In genomic region chr14:49858383-49858782, GRCh38 we compare ENCODE assay signal across 18 cellular contexts. TPM values are rescaled to one million over a fixed set of nuclear protein-coding genes. Genes with fewer than 3 reads are reported as not detected.
DNase-seq lines count a peak whose midpoint lies in the region; ATAC-seq and TF ChIP-seq lines count a peak whose summit lies in the region.
"Had no signal": no experiment of that assay in that cellular context is flagged by ENCODE, and none has a peak within 500 bp of the region (broad histone marks: within the 10 kb centered on the region; RNA-seq: fewer than 3 reads in every experiment).

No MANE protein-coding gene starts in this region.

- H3K27ac ChIP-seq in SU-DHL-6 (ENCODE audit: low read depth, low read length): peak overlapping the region; percentile 29; the same call in 1 of the 2 replicates
- no peak overlapping the region for H3K27ac ChIP-seq in lower lobe of right lung
- H3K27ac ChIP-seq: ovary, stomach had no signal

- no peaks in the 10 kb centered on the region for H3K9me3 Mint-ChIP-seq in stimulated activated naive CD8-positive, alpha-beta T cell treated with anti-CD3 and anti-CD28 coated beads, Interleukin-15, amount 100 ng/mL, for 72 hours
- H3K9me3 Mint-ChIP-seq: CD8-positive, alpha-beta T cell had no signal

- peak overlapping the region; percentile 20 for H3K4me2 ChIP-seq in SU-DHL-6 (ENCODE audit: low read depth, low read length, poor library complexity, severe bottlenecking)

- no peak overlapping the region for H3K9ac ChIP-seq in SU-DHL-6 (ENCODE audit: low read length)

- H3K4me3 Mint-ChIP-seq in stimulated activated naive CD8-positive, alpha-beta T cell treated with anti-CD3 and anti-CD28 coated beads, Interleukin-15, amount 100 ng/mL, for 72 hours: no peak overlapping the region
- H3K4me3 Mint-ChIP-seq in T-helper 17 cell: no peak overlapping the region
- H3K4me3 Mint-ChIP-seq: CD8-positive, alpha-beta T cell had no signal

- H2AFZ ChIP-seq in SU-DHL-6 (ENCODE audit: low read depth, low read length, severe bottlenecking): no peak overlapping the region

- no peaks in the 10 kb centered on the region for H3K36me3 ChIP-seq in SU-DHL-6 (ENCODE audit: low read length)
- H3K36me3 ChIP-seq in lower lobe of right lung: no peaks in the 10 kb centered on the region
- H3K36me3 ChIP-seq in BE2C: no peaks in the 10 kb centered on the region
- H3K36me3 ChIP-seq: ovary, stomach had no signal

- no peaks in the 10 kb centered on the region for H3K27me3 Mint-ChIP-seq in stimulated activated naive CD8-positive, alpha-beta T cell treated with anti-CD3 and anti-CD28 coated beads, Interleukin-15, amount 100 ng/mL, for 72 hours
- peaks cover 4% of the 10 kb centered on the region for H3K27me3 Mint-ChIP-seq in T-helper 17 cell

- no peaks in the 10 kb centered on the region for H3K36me3 Mint-ChIP-seq in T-helper 17 cell (ENCODE audit: low read depth)

- H3K9me2 ChIP-seq in SU-DHL-6 (replicated peaks; ENCODE audit: insufficient read depth, low read length): no peaks in the 10 kb centered on the region

- TF ChIP-seq CTCF in SU-DHL-6 (IDR thresholded peaks at IDR 0.05; ENCODE audit: insufficient read depth, low read length, poor library complexity, severe bottlenecking) (no peak), lower lobe of right lung (IDR thresholded peaks at IDR 0.05) (no peak), BE2C (IDR thresholded peaks at IDR 0.05; ENCODE audit: low read depth, low read length) (no peak)

- peaks cover 3% of the 10 kb centered on the region; the same call in 1 of the 2 replicates for H3K79me2 ChIP-seq in SU-DHL-6 (ENCODE audit: insufficient read depth, low read length)

- H3K9me3 ChIP-seq in SU-DHL-6 (ENCODE audit: insufficient read depth, low read length) (no peaks in the 10 kb centered on the region), lower lobe of right lung (no peaks in the 10 kb centered on the region), BE2C (no peaks in the 10 kb centered on the region), T-helper 17 cell (ENCODE audit: control insufficient read depth, low read length, poor library complexity, severe bottlenecking) (no peaks in the 10 kb centered on the region)
- H3K9me3 ChIP-seq: ovary, stomach had no signal

- H3K4me1 ChIP-seq in lower lobe of right lung (peaks cover 12% of the 10 kb centered on the region), BE2C (no peaks in the 10 kb centered on the region)

- H3K4me3 ChIP-seq in SU-DHL-6 (ENCODE audit: insufficient read depth, low read length, poor library complexity, severe bottlenecking) (no peak overlapping the region), lower lobe of right lung (no peak overlapping the region), BE2C (ENCODE audit: low read depth, low read length) (no peak overlapping the region)
- H3K4me3 ChIP-seq: ovary, stomach had no signal

- no peaks in the 10 kb centered on the region for H4K20me1 ChIP-seq in SU-DHL-6 (ENCODE audit: low read depth, low read length)

- peak; percentile 19 for ATAC-seq in stimulated activated naive CD8-positive, alpha-beta T cell treated with anti-CD3 and anti-CD28 coated beads, Interleukin-15, amount 100 ng/mL, for 72 hours
- ATAC-seq in stimulated activated naive CD8-positive, alpha-beta T cell treated with anti-CD3 and anti-CD28 coated beads, Interleukin-15, Interleukin-2, amounts not matched to agents 100 U/mL and 50 U/mL, for 24 hours: no peak
- ATAC-seq in lower lobe of right lung: no peak
- no peak for ATAC-seq in T-helper 17 cell
- ATAC-seq: CD8-positive, alpha-beta T cell; left cardiac atrium had no signal

- peaks cover 51% of the 10 kb centered on the region for H3K4me1 Mint-ChIP-seq in stimulated activated naive CD8-positive, alpha-beta T cell treated with anti-CD3 and anti-CD28 coated beads, Interleukin-15, amount 100 ng/mL, for 72 hours
- peaks cover 16% of the 10 kb centered on the region for H3K4me1 Mint-ChIP-seq in T-helper 17 cell

- H3K27me3 ChIP-seq in SU-DHL-6 (ENCODE audit: low read length): no peaks in the 10 kb centered on the region
- H3K27me3 ChIP-seq in lower lobe of right lung (ENCODE audit: low read depth): no peaks in the 10 kb centered on the region
- no peaks in the 10 kb centered on the region for H3K27me3 ChIP-seq in BE2C
- H3K27me3 ChIP-seq: ovary, stomach had no signal

- intact Hi-C loops in lower lobe of right lung (cut with DNase I): no loop called here

- DNase-seq in DMS 273 (lab: John Stamatoyannopoulos, UW; ENCODE audit: unreplicated experiment) (peak; percentile 40), DMS 273 treated with DMSO at 0.1 percent for 48 hours (lab: John Stamatoyannopoulos, UW) (no peak), lower lobe of right lung (no peak), BE2C (no peak), T-helper 17 cell (no peak)
- DNase-seq in stimulated activated naive CD8-positive, alpha-beta T cell treated with anti-CD3 and anti-CD28 coated beads, Interleukin-15, amount 100 ng/mL, for 72 hours: peak in 1 of 2 donors; percentile 36
- DNase-seq in stimulated activated naive CD8-positive, alpha-beta T cell treated with anti-CD3 and anti-CD28 coated beads, Interleukin-15, Interleukin-2, amounts not matched to agents 100 U/mL and 50 U/mL, for 24 hours: no peak
- DNase-seq: 8988T; CD8-positive, alpha-beta T cell; effector CD8-positive, alpha-beta T cell; hippocampal formation; left cardiac atrium; NCI-H146; NCI-H526 treated with DMSO at 0.1 percent for 48 hours; ovary; small intestine; stomach had no signal

- H3K27ac Mint-ChIP-seq in stimulated activated naive CD8-positive, alpha-beta T cell treated with anti-CD3 and anti-CD28 coated beads, Interleukin-15, amount 100 ng/mL, for 72 hours: peak overlapping the region in 1 of 2 donors; percentile 42
- H3K27ac Mint-ChIP-seq in T-helper 17 cell: no peak overlapping the region
- H3K27ac Mint-ChIP-seq: CD8-positive, alpha-beta T cell had no signal

- H3F3A ChIP-seq in SU-DHL-6 (ENCODE audit: insufficient read depth): peaks cover 25% of the 10 kb centered on the region

RNA-seq across cellular contexts. Expression of gene NEMF, which starts 5.8 kb away (rescaled TPM):
- total RNA-seq in lower lobe of right lung: 66.1 TPM
- polyA plus RNA-seq in BE2C (2012; ENCODE audit: insufficient read depth, insufficient read length, low read depth): 25.0 TPM
- total RNA-seq in T-helper 17 cell: 10 to 100 TPM; 83.4 to 83.5 TPM

RNA-seq across cellular contexts. Expression of gene ARF6, which starts 34.5 kb away (rescaled TPM):
- total RNA-seq in lower lobe of right lung (65.3 TPM), T-helper 17 cell (10 to 100 TPM; 95.2 to 98.5 TPM)
- polyA plus RNA-seq in BE2C (2012; ENCODE audit: insufficient read depth, insufficient read length, low read depth): 34.3 TPM
